In the genomic region with DNA sequence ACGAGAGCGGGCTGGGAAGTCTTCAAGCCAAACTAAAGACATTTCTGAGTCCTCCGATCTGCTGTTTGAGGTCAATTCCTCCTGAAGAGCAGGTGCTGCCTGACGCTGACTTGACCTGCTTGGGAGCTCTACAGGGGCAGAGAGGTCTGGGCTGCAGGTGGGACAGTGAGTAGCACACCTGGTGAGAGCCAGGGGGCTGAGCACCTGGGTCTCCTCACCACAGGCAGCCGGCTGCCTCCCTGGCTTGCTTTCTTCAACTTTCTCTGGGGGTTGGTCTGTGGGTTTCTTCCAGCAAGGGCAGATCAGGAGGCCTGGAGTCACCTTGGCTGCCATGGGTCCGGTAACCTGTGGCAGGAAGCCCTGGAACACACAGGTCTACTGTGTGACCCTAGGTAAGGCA, we compare ENCODE assay signal across 25 cellular contexts.
DNase-seq lines count a peak whose midpoint lies in the region; ATAC-seq and TF ChIP-seq lines count a peak whose summit lies in the region.
"Had no signal": no experiment of that assay in that cellular context is flagged by ENCODE, and none has a peak within 500 bp of the region (broad histone marks: within the 10 kb centered on the region; RNA-seq: fewer than 3 reads in every experiment).

No MANE protein-coding gene starts in this region.

- H3K27me3 ChIP-seq in DND-41 (ENCODE audit: insufficient read depth, low read length, poor library complexity) (no peaks in the 10 kb centered on the region), esophagus muscularis mucosa (no peaks in the 10 kb centered on the region)
- H3K27me3 ChIP-seq: SJSA1 had no signal

- H3K27ac Mint-ChIP-seq in activated CD8-positive, alpha-beta T cell treated with anti-CD3 and anti-CD28 coated beads, Interleukin-2, amount 10 ng/mL, durations not matched to agents 7 days and 5 days: peak overlapping the region; percentile 6
- H3K27ac Mint-ChIP-seq in activated CD8-positive, alpha-beta T cell treated with anti-CD3 and anti-CD28 coated beads for 36 hours: no peak overlapping the region
- peak overlapping the region; percentile 46 for H3K27ac Mint-ChIP-seq in activated naive CD8-positive, alpha-beta T cell
- no peak overlapping the region for H3K27ac Mint-ChIP-seq in osteocyte (ENCODE audit: unreplicated experiment)

- H3K9ac ChIP-seq in DND-41 (ENCODE audit: low read depth, low read length): no peak overlapping the region

- H3K4me3 ChIP-seq in DND-41 (ENCODE audit: low read depth in 1 of 2, low read length in 2 of 2) (no peak overlapping the region), esophagus muscularis mucosa (no peak overlapping the region)
- H3K4me3 ChIP-seq: SJSA1 had no signal

- H3K36me3 ChIP-seq in DND-41 (ENCODE audit: insufficient read depth, low read length): peaks cover 58% of the 10 kb centered on the region
- H3K36me3 ChIP-seq in esophagus muscularis mucosa: no peaks in the 10 kb centered on the region
- H3K36me3 ChIP-seq: SJSA1 had no signal

- H3K4me2 ChIP-seq in DND-41 (ENCODE audit: insufficient read depth, low read length): no peak overlapping the region

- H3K4me3 Mint-ChIP-seq in activated CD8-positive, alpha-beta T cell treated with anti-CD3 and anti-CD28 coated beads, Interleukin-2, amount 10 ng/mL, durations not matched to agents 7 days and 5 days: no peak overlapping the region
- H3K4me3 Mint-ChIP-seq in activated CD8-positive, alpha-beta T cell treated with anti-CD3 and anti-CD28 coated beads for 36 hours: no peak overlapping the region
- H3K4me3 Mint-ChIP-seq in activated naive CD8-positive, alpha-beta T cell: no peak overlapping the region
- no peak overlapping the region for H3K4me3 Mint-ChIP-seq in osteocyte (ENCODE audit: unreplicated experiment)
- H3K4me3 Mint-ChIP-seq: CD8-positive, alpha-beta memory T cell had no signal

- no peaks in the 10 kb centered on the region for H3K27me3 Mint-ChIP-seq in activated CD8-positive, alpha-beta T cell treated with anti-CD3 and anti-CD28 coated beads, Interleukin-2, amount 10 ng/mL, durations not matched to agents 7 days and 5 days (ENCODE audit: low read depth)
- no peaks in the 10 kb centered on the region for H3K27me3 Mint-ChIP-seq in activated CD8-positive, alpha-beta T cell treated with anti-CD3 and anti-CD28 coated beads for 36 hours
- no peaks in the 10 kb centered on the region for H3K27me3 Mint-ChIP-seq in activated naive CD8-positive, alpha-beta T cell
- no peaks in the 10 kb centered on the region for H3K27me3 Mint-ChIP-seq in osteocyte (ENCODE audit: unreplicated experiment)
- H3K27me3 Mint-ChIP-seq: CD8-positive, alpha-beta memory T cell had no signal

- TF ChIP-seq EP300 in esophagus muscularis mucosa (IDR thresholded peaks at IDR 0.05): no peak

- POLR2A ChIA-PET in activated CD8-positive, alpha-beta T cell treated with anti-CD3 and anti-CD28 coated beads, Interleukin-2, amount 10 ng/mL, durations not matched to agents 7 days and 5 days (lab: Charles Lee): no interaction called here
- POLR2A ChIA-PET in activated CD8-positive, alpha-beta T cell treated with anti-CD3 and anti-CD28 coated beads for 36 hours (lab: Charles Lee): no interaction called here

- no peak for ATAC-seq in activated CD8-positive, alpha-beta T cell treated with anti-CD3 and anti-CD28 coated beads, Interleukin-2, amount 10 ng/mL, durations not matched to agents 7 days and 5 days
- no peak for ATAC-seq in activated CD8-positive, alpha-beta T cell treated with anti-CD3 and anti-CD28 coated beads for 36 hours
- ATAC-seq in DND-41 (ENCODE audit: insufficient read depth, low read depth): 0 out of 3 replicates have a peak, but pooled peaks have one; percentile 37
- ATAC-seq in activated CD4-positive, CD25-positive, alpha-beta regulatory T cell treated with anti-CD3 and anti-CD28 coated beads, Interleukin-2, amount 50 U/mL, for 24 hours: no peak
- ATAC-seq: Panc1 had no signal

- no peak for DNase-seq in activated CD8-positive, alpha-beta T cell treated with anti-CD3 and anti-CD28 coated beads, Interleukin-2, amount 10 ng/mL, durations not matched to agents 7 days and 5 days
- DNase-seq in activated CD8-positive, alpha-beta T cell treated with anti-CD3 and anti-CD28 coated beads for 36 hours: no peak
- DNase-seq in DND-41: no peak
- peak; percentile 69 for DNase-seq in osteocyte (ENCODE audit: extremely low spot score, unreplicated experiment)
- no peak for DNase-seq in esophagus muscularis mucosa (ENCODE audit: extremely low spot score)
- no peak for DNase-seq in DMS153 treated with DMSO at 0.1 percent for 48 hours (lab: John Stamatoyannopoulos, UW; ENCODE audit: unreplicated experiment)
- DNase-seq: 8988T; AML-193; Calu3; CD8-positive, alpha-beta memory T cell; DMS53; EL; GF-D8; Karpas-422; NCI-H1417; NCI-H1694 treated with DMSO at 0.1 percent for 48 hours; NCI-H2081 treated with DMSO at 0.1 percent for 48 hours; NCI-H2171 treated with DMSO at 0.1 percent for 48 hours; NCI-H524 treated with DMSO at 0.1 percent for 48 hours; NCI-H82 had no signal

- TF ChIP-seq CTCF in activated CD8-positive, alpha-beta T cell treated with anti-CD3 and anti-CD28 coated beads for 36 hours (IDR thresholded peaks at IDR 0.05): no peak
- no peak for TF ChIP-seq CTCF in DND-41 (IDR thresholded peaks at IDR 0.05; ENCODE audit: borderline replicate concordance, extremely low read depth, low read length, poor library complexity, severe bottlenecking)
- no peak for TF ChIP-seq CTCF in osteocyte (IDR thresholded peaks at IDR 0.05)
- TF ChIP-seq CTCF in esophagus muscularis mucosa (IDR thresholded peaks at IDR 0.05): no peak

- no peaks in the 10 kb centered on the region for H3K4me1 Mint-ChIP-seq in activated CD8-positive, alpha-beta T cell treated with anti-CD3 and anti-CD28 coated beads, Interleukin-2, amount 10 ng/mL, durations not matched to agents 7 days and 5 days (ENCODE audit: low read depth)
- H3K4me1 Mint-ChIP-seq in activated CD8-positive, alpha-beta T cell treated with anti-CD3 and anti-CD28 coated beads for 36 hours (ENCODE audit: low read depth): peaks cover 13% of the 10 kb centered on the region
- H3K4me1 Mint-ChIP-seq in activated naive CD8-positive, alpha-beta T cell (ENCODE audit: low read depth): peaks cover 13% of the 10 kb centered on the region
- H3K4me1 Mint-ChIP-seq in osteocyte (ENCODE audit: unreplicated experiment): no peaks in the 10 kb centered on the region
- H3K4me1 Mint-ChIP-seq: CD8-positive, alpha-beta memory T cell had no signal

- H3K9me3 ChIP-seq in DND-41 (ENCODE audit: insufficient read depth, low read length, severe bottlenecking): no peaks in the 10 kb centered on the region
- no peaks in the 10 kb centered on the region for H3K9me3 ChIP-seq in esophagus muscularis mucosa
- H3K9me3 ChIP-seq: SJSA1 had no signal

- H4K20me1 ChIP-seq in DND-41 (ENCODE audit: insufficient read depth, low read length): peaks cover 97% of the 10 kb centered on the region

- H3K9me3 Mint-ChIP-seq in activated CD8-positive, alpha-beta T cell treated with anti-CD3 and anti-CD28 coated beads, Interleukin-2, amount 10 ng/mL, durations not matched to agents 7 days and 5 days (ENCODE audit: insufficient read depth): no peaks in the 10 kb centered on the region
- H3K9me3 Mint-ChIP-seq in activated CD8-positive, alpha-beta T cell treated with anti-CD3 and anti-CD28 coated beads for 36 hours: no peaks in the 10 kb centered on the region
- H3K9me3 Mint-ChIP-seq in activated naive CD8-positive, alpha-beta T cell (ENCODE audit: low read depth): no peaks in the 10 kb centered on the region
- H3K9me3 Mint-ChIP-seq in osteocyte (ENCODE audit: unreplicated experiment): peaks cover 5% of the 10 kb centered on the region
- H3K9me3 Mint-ChIP-seq: CD8-positive, alpha-beta memory T cell had no signal

- H3K4me1 ChIP-seq in DND-41 (ENCODE audit: insufficient read depth, low read length) (no peaks in the 10 kb centered on the region), esophagus muscularis mucosa (no peaks in the 10 kb centered on the region)

- intact Hi-C loops in activated CD8-positive, alpha-beta T cell treated with anti-CD3 and anti-CD28 coated beads for 36 hours (cut with micrococcal nuclease): no loop called here
- intact Hi-C loops in esophagus muscularis mucosa (cut with DNase I): no loop called here

- 100% methylated on average over 2 of the region's 6 CpGs for WGBS in esophagus muscularis mucosa

- H2AFZ ChIP-seq in DND-41 (ENCODE audit: low read depth, low read length): no peak overlapping the region

- H3K36me3 Mint-ChIP-seq in activated CD8-positive, alpha-beta T cell treated with anti-CD3 and anti-CD28 coated beads, Interleukin-2, amount 10 ng/mL, durations not matched to agents 7 days and 5 days (ENCODE audit: low read depth): no peaks in the 10 kb centered on the region
- H3K36me3 Mint-ChIP-seq in activated CD8-positive, alpha-beta T cell treated with anti-CD3 and anti-CD28 coated beads for 36 hours (ENCODE audit: low read depth): peaks cover 36% of the 10 kb centered on the region
- peaks cover 25% of the 10 kb centered on the region for H3K36me3 Mint-ChIP-seq in activated naive CD8-positive, alpha-beta T cell
- no peaks in the 10 kb centered on the region for H3K36me3 Mint-ChIP-seq in osteocyte (ENCODE audit: unreplicated experiment)

- H3K27ac ChIP-seq in DND-41 (ENCODE audit: low read length) (peak overlapping the region; percentile 39; the same call in 1 of the 2 replicates), esophagus muscularis mucosa (replicated peaks in 1 of 4) (no peak overlapping the region)
- H3K27ac ChIP-seq: C4-2B, SJSA1 had no signal

- TF ChIP-seq POLR2A in esophagus muscularis mucosa (IDR thresholded peaks at IDR 0.05; ENCODE audit: low read depth): no peak

- CTCF ChIA-PET in activated CD8-positive, alpha-beta T cell treated with anti-CD3 and anti-CD28 coated beads, Interleukin-2, amount 10 ng/mL, durations not matched to agents 7 days and 5 days (lab: Charles Lee): no interaction called here
- CTCF ChIA-PET in activated CD8-positive, alpha-beta T cell treated with anti-CD3 and anti-CD28 coated beads for 36 hours (lab: Charles Lee): no interaction called here

- H3K79me2 ChIP-seq in DND-41 (ENCODE audit: insufficient read depth, low read length): peaks cover 100% of the 10 kb centered on the region

Comparison
In these comparisons a context has a peak if more than half of its experiments do, and no peak if none do; other contexts are left out.
1. H3K27ac Mint-ChIP-seq: peak in activated CD8-positive, alpha-beta T cell treated with anti-CD3 and anti-CD28 coated beads, Interleukin-2, amount 10 ng/mL, durations not matched to agents 7 days and 5 days (single experiment) and activated naive CD8-positive, alpha-beta T cell (single experiment); none in activated CD8-positive, alpha-beta T cell treated with anti-CD3 and anti-CD28 coated beads for 36 hours (single experiment) and osteocyte (single experiment).